Comparison of ENCODE assay signal across 17 cellular contexts in the genomic region with DNA sequence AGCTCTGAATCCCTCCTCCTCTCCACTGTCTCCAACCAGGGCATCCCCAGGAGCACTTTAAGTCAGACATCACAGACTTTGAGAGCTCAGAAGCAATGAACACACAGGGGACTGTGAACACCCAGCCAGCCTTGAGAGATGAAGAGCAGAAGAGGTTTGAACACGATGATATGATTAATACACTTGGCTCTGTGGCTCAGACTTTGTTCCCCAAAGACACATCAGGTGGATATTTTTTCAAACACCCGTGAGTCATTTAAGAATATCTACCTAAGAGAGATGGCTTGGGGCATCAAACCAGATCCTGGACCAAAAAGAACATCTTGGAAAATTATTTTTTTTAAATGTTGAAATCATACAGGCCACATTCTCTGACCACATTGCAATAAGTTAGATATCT.
DNase-seq lines count a peak whose midpoint lies in the region; FAIRE-seq and TF ChIP-seq lines count a peak whose summit lies in the region.
"Had no signal": no experiment of that assay in that cellular context is flagged by ENCODE, and none has a peak within 500 bp of the region (broad histone marks: within the 10 kb centered on the region; RNA-seq: fewer than 3 reads in every experiment).

No MANE protein-coding gene starts in this region.

- H3K9ac ChIP-seq in BLaER1, result no peak overlapping the region
- H3K9ac ChIP-seq in BLaER1 treated with 17β-estradiol and CSF1 and Interleukin-3, amounts not matched to agents 10 nM and 100 nM, result no peak overlapping the region

- peaks cover 20% of the 10 kb centered on the region for H3K9me3 ChIP-seq in BLaER1
- H3K9me3 ChIP-seq in BLaER1 treated with 17β-estradiol and CSF1 and Interleukin-3, amounts not matched to agents 10 nM and 100 nM (replicated peaks in 1 of 11), result peaks cover 18 to 27% (median 23%) of the 10 kb centered on the region in 11 experiments

- H3K4me1 ChIP-seq in BLaER1, result peaks cover 24% of the 10 kb centered on the region
- H3K4me1 ChIP-seq in BLaER1 treated with 17β-estradiol and CSF1 and Interleukin-3, amounts not matched to agents 10 nM and 100 nM, result peaks cover 15 to 27% (median 24%) of the 10 kb centered on the region in 10 experiments

- DNase-seq in bronchial epithelial cell (ENCODE audit: low read depth), result peak; percentile 64
- peak; percentile 43 for DNase-seq in fibroblast of the aortic adventitia (ENCODE audit: low read depth)
- no peak for DNase-seq in NCI-H2029 (lab: John Stamatoyannopoulos, UW)
- no peak for DNase-seq in nucleus accumbens (lab: John Stamatoyannopoulos, UW)
- DNase-seq in posterior cingulate gyrus, result no peak
- DNase-seq: Calu3; CD4-positive, alpha-beta T cell; COR-L47; DMS53; DMS79 treated with DMSO at 0.1 percent for 48 hours; GF-D8; H9 had no signal

- intact Hi-C loops in posterior cingulate gyrus (cut with DNase I), result no loop called here

- no peak for FAIRE-seq in bronchial epithelial cell (lab: Jason Lieb, UNC)
- FAIRE-seq: GM12891, GM18507 had no signal

- no peak overlapping the region for H3K4me3 ChIP-seq in BLaER1
- no peak overlapping the region for H3K4me3 ChIP-seq in BLaER1 treated with 17β-estradiol and CSF1 and Interleukin-3, amounts not matched to agents 10 nM and 100 nM
- no peak overlapping the region for H3K4me3 ChIP-seq in bronchial epithelial cell (ENCODE audit: low read depth, low read length)
- no peak overlapping the region for H3K4me3 ChIP-seq in fibroblast of the aortic adventitia (ENCODE audit: low read depth, low read length)
- H3K4me3 ChIP-seq: GM23338 had no signal

- TF ChIP-seq CTCF in bronchial epithelial cell (IDR thresholded peaks at IDR 0.05; ENCODE audit: insufficient read depth, low read length, severe bottlenecking), result no peak
- TF ChIP-seq CTCF in fibroblast of the aortic adventitia (IDR thresholded peaks at IDR 0.05; ENCODE audit: insufficient read depth, low read length), result no peak

- H3K27ac ChIP-seq in BLaER1, result no peak overlapping the region
- no peak overlapping the region for H3K27ac ChIP-seq in BLaER1 treated with 17β-estradiol and CSF1 and Interleukin-3, amounts not matched to agents 10 nM and 100 nM

- H4K20me1 ChIP-seq in BLaER1, result no peaks in the 10 kb centered on the region
- H4K20me1 ChIP-seq in BLaER1 treated with 17β-estradiol and CSF1 and Interleukin-3, amounts not matched to agents 10 nM and 100 nM, result no peaks in the 10 kb centered on the region

- peak overlapping the region; percentile 33; the same call in 1 of the 2 replicates for H3K4me2 ChIP-seq in BLaER1
- H3K4me2 ChIP-seq in BLaER1 treated with 17β-estradiol and CSF1 and Interleukin-3, amounts not matched to agents 10 nM and 100 nM, result peak overlapping the region in 6 of 11 experiments; percentile 10 to 63 (median 41); a peak in 6 of 22 replicates
- H3K4me2 ChIP-seq: GM23338 had no signal

- H3K36me3 ChIP-seq in BLaER1, result no peaks in the 10 kb centered on the region
- H3K36me3 ChIP-seq in BLaER1 treated with 17β-estradiol and CSF1 and Interleukin-3, amounts not matched to agents 10 nM and 100 nM, result no peaks in the 10 kb centered on the region
- H3K36me3 ChIP-seq in bronchial epithelial cell (ENCODE audit: control insufficient read depth, insufficient read depth, low read length), result no peaks in the 10 kb centered on the region

- H3K27me3 ChIP-seq in BLaER1, result no peaks in the 10 kb centered on the region
- no peaks in the 10 kb centered on the region for H3K27me3 ChIP-seq in BLaER1 treated with 17β-estradiol and CSF1 and Interleukin-3, amounts not matched to agents 10 nM and 100 nM
- H3K27me3 ChIP-seq in bronchial epithelial cell (ENCODE audit: control insufficient read depth, insufficient read depth, low read length), result no peaks in the 10 kb centered on the region

Comparison
In these comparisons a context has a peak if more than half of its experiments do, and no peak if none do; other contexts are left out.
1. DNase-seq: peak in bronchial epithelial cell (single experiment) and fibroblast of the aortic adventitia (single experiment); none in NCI-H2029 (single experiment), nucleus accumbens (0 of 56) and posterior cingulate gyrus (0 of 10).